In genomic region chr5:141840826-141841360, GRCh38 we compare ENCODE assay signal across 1 cellular context.
TF ChIP-seq lines count a peak whose summit lies in the region.

No MANE protein-coding gene starts in this region.

TF ChIP-seq in WTC11, 78 proteins besides CTCF, POLR2A, EP300 and RAD21 (continued from another document):
- TF ChIP-seq ZNF532 (CRISPR knock-in tag; IDR thresholded peaks at IDR 0.05; ENCODE audit: borderline replicate concordance) = no peak
- TF ChIP-seq, protein P1, sequence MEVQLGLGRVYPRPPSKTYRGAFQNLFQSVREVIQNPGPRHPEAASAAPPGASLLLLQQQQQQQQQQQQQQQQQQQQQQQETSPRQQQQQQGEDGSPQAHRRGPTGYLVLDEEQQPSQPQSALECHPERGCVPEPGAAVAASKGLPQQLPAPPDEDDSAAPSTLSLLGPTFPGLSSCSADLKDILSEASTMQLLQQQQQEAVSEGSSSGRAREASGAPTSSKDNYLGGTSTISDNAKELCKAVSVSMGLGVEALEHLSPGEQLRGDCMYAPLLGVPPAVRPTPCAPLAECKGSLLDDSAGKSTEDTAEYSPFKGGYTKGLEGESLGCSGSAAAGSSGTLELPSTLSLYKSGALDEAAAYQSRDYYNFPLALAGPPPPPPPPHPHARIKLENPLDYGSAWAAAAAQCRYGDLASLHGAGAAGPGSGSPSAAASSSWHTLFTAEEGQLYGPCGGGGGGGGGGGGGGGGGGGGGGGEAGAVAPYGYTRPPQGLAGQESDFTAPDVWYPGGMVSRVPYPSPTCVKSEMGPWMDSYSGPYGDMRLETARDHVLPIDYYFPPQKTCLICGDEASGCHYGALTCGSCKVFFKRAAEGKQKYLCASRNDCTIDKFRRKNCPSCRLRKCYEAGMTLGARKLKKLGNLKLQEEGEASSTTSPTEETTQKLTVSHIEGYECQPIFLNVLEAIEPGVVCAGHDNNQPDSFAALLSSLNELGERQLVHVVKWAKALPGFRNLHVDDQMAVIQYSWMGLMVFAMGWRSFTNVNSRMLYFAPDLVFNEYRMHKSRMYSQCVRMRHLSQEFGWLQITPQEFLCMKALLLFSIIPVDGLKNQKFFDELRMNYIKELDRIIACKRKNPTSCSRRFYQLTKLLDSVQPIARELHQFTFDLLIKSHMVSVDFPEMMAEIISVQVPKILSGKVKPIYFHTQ (CRISPR knock-in tag; IDR thresholded peaks at IDR 0.05) = no peak
TF ChIP-seq in WTC11: peak in this region for 0.
